Comparison of ENCODE assay signal across 8 cellular contexts in genomic region chr5:150779397-150780179, GRCh38. TPM values are rescaled to one million over a fixed set of nuclear protein-coding genes. Genes with fewer than 3 reads are reported as not detected.
DNase-seq lines count a peak whose midpoint lies in the region; ATAC-seq and TF ChIP-seq lines count a peak whose summit lies in the region.

No MANE protein-coding gene starts in this region.

- DNase-seq in GM06990 (ENCODE audit: extremely low read depth, insufficient read length) (peak; percentile 29), cardiac fibroblast (ENCODE audit: low read depth in 2 of 2) (peak in 1 of 2 donors; percentile 67), naive B cell (no peak), AG20443 (ENCODE audit: low spot score) (no peak), DMS53 (lab: John Stamatoyannopoulos, UW) (no peak), NCI-H2196 (lab: John Stamatoyannopoulos, UW; ENCODE audit: unreplicated experiment) (no peak)

- no peaks in the 10 kb centered on the region for H3K36me3 ChIP-seq in GM06990 (ENCODE audit: control insufficient read depth, insufficient read depth, low read length)
- H3K36me3 ChIP-seq in HUES64 (ENCODE audit: insufficient read depth, low read length) = 0 out of 2 replicates have a peak, but pooled peaks cover 4% of the 10 kb centered on the region

- H3K27ac ChIP-seq in HUES64 (ENCODE audit: low read depth, low read length) = peak overlapping the region; percentile 93

- peak overlapping the region; percentile 91 for H3K9ac ChIP-seq in HUES64 (ENCODE audit: low read depth, low read length)

- H3K4me3 Mint-ChIP-seq in naive B cell = peak overlapping the region; percentile 75 to 90 (median 84)

- peak overlapping the region; percentile 85 for H3K4me3 ChIP-seq in GM06990 (replicated peaks; ENCODE audit: low read depth, low read length)
- H3K4me3 ChIP-seq in HUES64 (ENCODE audit: low read length) = peak overlapping the region; percentile 89
- H3K4me3 ChIP-seq in cardiac fibroblast (replicated peaks in 1 of 2; ENCODE audit: low read depth in 2 of 2, low read length in 2 of 2) = peak overlapping the region; percentile 83 to 97

- no peaks in the 10 kb centered on the region for H3K9me3 Mint-ChIP-seq in naive B cell

- peak overlapping the region in 2 of 6 donors; percentile 10 to 53 for H3K27ac Mint-ChIP-seq in naive B cell

- 28% methylated on average over 12 of the region's 13 CpGs for WGBS in HUES64

- H3K4me1 ChIP-seq in HUES64 (ENCODE audit: insufficient read depth, low read length) = peaks cover 53% of the 10 kb centered on the region

- TF ChIP-seq CTCF in GM06990 (IDR thresholded peaks at IDR 0.05; ENCODE audit: insufficient read depth, low read length, poor library complexity, severe bottlenecking) (no peak), cardiac fibroblast (IDR thresholded peaks at IDR 0.05; ENCODE audit: low read depth, low read length) (no peak)

- H3K27me3 Mint-ChIP-seq in naive B cell = peaks cover 31 to 40% (median 38%) of the 10 kb centered on the region in 3 donors

- H3K36me3 Mint-ChIP-seq in naive B cell = peaks cover 0 to 6% of the 10 kb centered on the region in 2 donors

- H3K9me3 ChIP-seq in HUES64 (ENCODE audit: insufficient read depth, low read depth, low read length) = no peaks in the 10 kb centered on the region

- H3K4me1 Mint-ChIP-seq in naive B cell = peaks cover 18 to 36% (median 35%) of the 10 kb centered on the region in 3 donors

- ATAC-seq in naive B cell (ENCODE audit: low read depth in 2 of 2) (no peak), GM18861 (IDR thresholded peaks at IDR 0.05; ENCODE audit: unreplicated experiment) (no peak)

- H3K27me3 ChIP-seq in GM06990 (replicated peaks; ENCODE audit: control insufficient read depth, insufficient read depth, low read length) (no peaks in the 10 kb centered on the region), HUES64 (ENCODE audit: insufficient read depth, low read length) (peaks cover 10% of the 10 kb centered on the region)

RNA-seq across cellular contexts. Expression of gene SMIM3, which starts 1.0 kb away (rescaled TPM):
- polyA plus RNA-seq in HUES64 (2013, experiment 1 of 2) = 22.6 TPM
- 20.5 TPM for polyA plus RNA-seq in HUES64 (2013, experiment 2 of 2)
- polyA plus RNA-seq in naive B cell (ENCODE audit: low read depth in 6 of 6) = 1 to 10 TPM in 1 of 6 donors, under 1 TPM in 3, not detected in 2; 0.35 to 1.1 (median 0.74) TPM

RNA-seq across cellular contexts. Expression of gene DCTN4, which starts 20.8 kb away (rescaled TPM):
- polyA plus RNA-seq in HUES64 (2013, experiment 1 of 2) = 31.3 TPM
- polyA plus RNA-seq in HUES64 (2013, experiment 2 of 2) = 32.8 TPM
- 10 to 100 TPM in 5 of 6 donors, 1 to 10 TPM in 1; 4.9 to 17.9 (median 12.0) TPM for polyA plus RNA-seq in naive B cell (ENCODE audit: low read depth in 6 of 6)
